ENCODE assay signal across 8 cellular contexts in genomic region chr14:80987235-80988032, GRCh38.
A peak's percentile ranks its signal among the peaks of the same experiment; 100 is the strongest.
DNase-seq lines count a peak whose midpoint lies in the region; ATAC-seq and TF ChIP-seq lines count a peak whose summit lies in the region.

No MANE protein-coding gene starts in this region.

- ATAC-seq in GM21515 (IDR thresholded peaks at IDR 0.05; ENCODE audit: unreplicated experiment) (peak; percentile 69), HG02571 (IDR thresholded peaks at IDR 0.05; ENCODE audit: unreplicated experiment) (no peak)

- peaks cover 14% of the 10 kb centered on the region for H3K4me1 Mint-ChIP-seq in activated naive CD4-positive, alpha-beta T cell treated with anti-CD3 and anti-CD28 coated beads, Interleukin-2, amount 10 ng/mL, durations not matched to agents 7 days and 5 days

- H3K9me3 Mint-ChIP-seq in activated naive CD4-positive, alpha-beta T cell treated with anti-CD3 and anti-CD28 coated beads, Interleukin-2, amount 10 ng/mL, durations not matched to agents 7 days and 5 days, result no peaks in the 10 kb centered on the region

- DNase-seq in DMS 273 (lab: John Stamatoyannopoulos, UW; ENCODE audit: unreplicated experiment) (peak; percentile 90), LNCaP clone FGC (ENCODE audit: low read depth) (peak; percentile 31), SHP77 (lab: John Stamatoyannopoulos, UW) (peak; percentile 41 to 50), head of caudate nucleus (peak; percentile 6 to 91 (median 76)), putamen (ENCODE audit: low spot score) (peak; percentile 68)
- peak; percentile 79 for DNase-seq in activated naive CD4-positive, alpha-beta T cell treated with anti-CD3 and anti-CD28 coated beads, Interleukin-2, amount 10 ng/mL, durations not matched to agents 7 days and 5 days

- H3K27me3 Mint-ChIP-seq in activated naive CD4-positive, alpha-beta T cell treated with anti-CD3 and anti-CD28 coated beads, Interleukin-2, amount 10 ng/mL, durations not matched to agents 7 days and 5 days, result peaks cover under 1% of the 10 kb centered on the region

- no peak overlapping the region for H3K27ac Mint-ChIP-seq in activated naive CD4-positive, alpha-beta T cell treated with anti-CD3 and anti-CD28 coated beads, Interleukin-2, amount 10 ng/mL, durations not matched to agents 7 days and 5 days

- intact Hi-C loops in head of caudate nucleus (cut with DNase I), result loop anchor here (2.0 kb wide), 1 partner anchor 33 kb away; the partner anchor contains the start of gene TSHR

- peaks cover 4% of the 10 kb centered on the region for H3K36me3 Mint-ChIP-seq in activated naive CD4-positive, alpha-beta T cell treated with anti-CD3 and anti-CD28 coated beads, Interleukin-2, amount 10 ng/mL, durations not matched to agents 7 days and 5 days

- no peak overlapping the region for H3K4me3 Mint-ChIP-seq in activated naive CD4-positive, alpha-beta T cell treated with anti-CD3 and anti-CD28 coated beads, Interleukin-2, amount 10 ng/mL, durations not matched to agents 7 days and 5 days

- peak; percentile 95 for TF ChIP-seq CTCF in LNCaP clone FGC (IDR thresholded peaks at IDR 0.05; ENCODE audit: control insufficient read depth, extremely low read depth, insufficient read depth)

- CTCF ChIA-PET in activated naive CD4-positive, alpha-beta T cell treated with anti-CD3 and anti-CD28 coated beads, Interleukin-2, amount 10 ng/mL, durations not matched to agents 7 days and 5 days (lab: Charles Lee), result interaction anchor here (0.7 to 8.1 kb wide), 23 partner anchors 9 to 226 kb away, joined by 3 to 115 read pairs (median 5); partner anchors contain the start of gene TSHR

- no peak overlapping the region for H3K4me3 ChIP-seq in LNCaP clone FGC (ENCODE audit: low read depth, low read length)

Comparison
In these comparisons a context has a peak if more than half of its experiments do, and no peak if none do; other contexts are left out.
1. DNase-seq: peak in every context shown above with its lines; median percentile 90 in DMS 273; 79 in activated naive CD4-positive, alpha-beta T cell treated with anti-CD3 and anti-CD28 coated beads, Interleukin-2, amount 10 ng/mL, durations not matched to agents 7 days and 5 days; 76 in head of caudate nucleus; 68 in putamen; 46 in SHP77; 31 in LNCaP clone FGC.